In genomic region chr18:32158108-32158624, GRCh38 we compare ENCODE assay signal across 8 cellular contexts. TPM values are rescaled to one million over a fixed set of nuclear protein-coding genes. Genes with fewer than 3 reads are reported as not detected.
DNase-seq lines count a peak whose midpoint lies in the region; ATAC-seq and TF ChIP-seq lines count a peak whose summit lies in the region.

No MANE protein-coding gene starts in this region.

- TF ChIP-seq RAD21 in liver (IDR thresholded peaks at IDR 0.05), result peak; percentile 98 to 99

- no peaks in the 10 kb centered on the region for H3K9me3 ChIP-seq in liver (ENCODE audit: control insufficient read depth in 4 of 4, low read length in 3 of 4)

- TF ChIP-seq CTCF in coronary artery (IDR thresholded peaks at IDR 0.05), result peak; percentile 75
- TF ChIP-seq CTCF in liver (IDR thresholded peaks at IDR 0.05; ENCODE audit: low read depth, low read length, missing input control), result peak; percentile 87

- H3K27me3 ChIP-seq in liver (ENCODE audit: control insufficient read depth in 4 of 4, insufficient read depth in 4 of 4, low read length in 3 of 4), result no peaks in the 10 kb centered on the region

- DNase-seq in CD1c-positive myeloid dendritic cell (ENCODE audit: extremely low spot score) (peak; percentile 80), NCI-H510A treated with DMSO at 0.1 percent for 48 hours (lab: John Stamatoyannopoulos, UW) (peak; percentile 99), coronary artery (ENCODE audit: low spot score) (peak; percentile 81)
- DNase-seq in activated CD4-positive, alpha-beta T cell treated with anti-CD3 and anti-CD28 coated beads for 48 hours, result peak; percentile 77
- DNase-seq in stimulated activated CD4-positive, alpha-beta T cell treated with anti-CD3 and anti-CD28 coated beads, TNF-alpha, amount 100 ng/mL, for 1 hour (ENCODE audit: low read depth in 3 of 3, low spot score in 1 of 3), result peak; percentile 31 to 41 (median 34)

- no peaks in the 10 kb centered on the region for H3K36me3 ChIP-seq in liver (ENCODE audit: control insufficient read depth in 4 of 4, insufficient read depth in 3 of 4, low read depth in 1 of 4, low read length in 3 of 4)

- peaks cover 0 to 8% (median 2%) of the 10 kb centered on the region in 4 donors for H3K4me1 ChIP-seq in liver (ENCODE audit: control insufficient read depth in 4 of 4, insufficient read depth in 4 of 4, low read length in 3 of 4)

- H3K27ac ChIP-seq in coronary artery (no peak overlapping the region), liver (ENCODE audit: low read depth in 1 of 2, low read length in 2 of 2) (no peak overlapping the region)

- H3K4me3 ChIP-seq in coronary artery (peak overlapping the region; percentile 34), liver (ENCODE audit: low read depth in 1 of 3, low read length in 3 of 3) (peak overlapping the region; percentile 7 to 18 (median 14))

- ATAC-seq in GM19372 (IDR thresholded peaks at IDR 0.05; ENCODE audit: low read depth, unreplicated experiment) (peak; percentile 95), HG03469 (IDR thresholded peaks at IDR 0.05; ENCODE audit: unreplicated experiment) (peak; percentile 84)

- 10% methylated on average over 22 of the region's 22 CpGs for WGBS in liver

- H3K9ac ChIP-seq in liver (ENCODE audit: low read depth in 1 of 2, low read length in 2 of 2), result no peak overlapping the region

TF ChIP-seq in liver, 16 proteins besides CTCF, POLR2A, EP300 and RAD21:
- TF ChIP-seq ZBTB33 (IDR thresholded peaks at IDR 0.05), result no peak
- TF ChIP-seq REST (IDR thresholded peaks at IDR 0.05), result no peak
- peak in 1 of 2 donors; percentile 19 for TF ChIP-seq HNF4A (conservative IDR thresholded peaks at IDR 0.05)
- TF ChIP-seq YY1 (IDR thresholded peaks at IDR 0.05), result no peak
- TF ChIP-seq RXRA (IDR thresholded peaks at IDR 0.05), result peak in 1 of 2 donors; percentile 22
- TF ChIP-seq EGR1 (IDR thresholded peaks at IDR 0.05; ENCODE audit: low read depth in 2 of 2), result no peak

RNA-seq across cellular contexts. Expression of gene MEP1B, which starts 31.7 kb away (rescaled TPM):
- under 1 TPM in 1 of 2 donors, not detected in 1; 0.08 TPM for total RNA-seq in liver
- under 1 TPM; 0.09 to 0.11 TPM for polyA plus RNA-seq in liver

Comparison
In these comparisons a context has a peak if more than half of its experiments do, and no peak if none do; other contexts are left out.
1. DNase-seq: peak in every context shown above with its lines; median percentile 99 in NCI-H510A treated with DMSO at 0.1 percent for 48 hours; 81 in coronary artery; 80 in CD1c-positive myeloid dendritic cell; 77 in activated CD4-positive, alpha-beta T cell treated with anti-CD3 and anti-CD28 coated beads for 48 hours; 34 in stimulated activated CD4-positive, alpha-beta T cell treated with anti-CD3 and anti-CD28 coated beads, TNF-alpha, amount 100 ng/mL, for 1 hour.